ENCODE assay signal across 35 cellular contexts in genomic region chr17:62927083-62927482, GRCh38.
"Had no signal": no experiment of that assay in that cellular context is flagged by ENCODE, and none has a peak within 500 bp of the region (broad histone marks: within the 10 kb centered on the region; RNA-seq: fewer than 3 reads in every experiment).

No MANE protein-coding gene starts in this region.

- H3K9me3 ChIP-seq: MG63 had no signal

- H3K27me3 ChIP-seq: MG63 had no signal

- H3K36me3 ChIP-seq: MG63 had no signal

- DNase-seq: Karpas-422, Kasumi-1, MG63, MM.1S, MV-4-11, NCI-H1048, NCI-H1092, NCI-H1092 treated with DMSO at 0.1 percent for 48 hours, NCI-H1105, NCI-H1105 treated with DMSO at 0.1 percent for 48 hours, NCI-H1417, NCI-H1417 treated with DMSO at 0.1 percent for 48 hours, NCI-H1436, NCI-H1436 treated with DMSO at 0.1 percent for 48 hours, NCI-H146, NCI-H1694, NCI-H1694 treated with DMSO at 0.1 percent for 48 hours, NCI-H187, NCI-H187 treated with DMSO at 0.1 percent for 48 hours, NCI-H1930, NCI-H2029, NCI-H2029 treated with DMSO at 0.1 percent for 48 hours, NCI-H2081, NCI-H2081 treated with DMSO at 0.1 percent for 48 hours, NCI-H2107, NCI-H2171, NCI-H2171 treated with DMSO at 0.1 percent for 48 hours, NCI-H2227 treated with DMSO at 0.1 percent for 48 hours, NCI-H226, NCI-H345, NCI-H446, NCI-H446 treated with DMSO at 0.1 percent for 48 hours, NCI-H510A, NCI-H510A treated with DMSO at 0.1 percent for 48 hours, NCI-H524 had no signal

- H3K4me3 ChIP-seq: MG63 had no signal
